19 cellular contexts compared by ENCODE assay signal in genomic region chr16:57384248-57385070, GRCh38. TPM values are rescaled to one million over a fixed set of nuclear protein-coding genes. Genes with fewer than 3 reads are reported as not detected.
DNase-seq lines count a peak whose midpoint lies in the region; ATAC-seq, FAIRE-seq and TF ChIP-seq lines count a peak whose summit lies in the region.
"Had no signal": no experiment of that assay in that cellular context is flagged by ENCODE, and none has a peak within 500 bp of the region (broad histone marks: within the 10 kb centered on the region; RNA-seq: fewer than 3 reads in every experiment).

No MANE protein-coding gene starts in this region.

- H3K27me3 ChIP-seq in left lung (no peaks in the 10 kb centered on the region), upper lobe of right lung (no peaks in the 10 kb centered on the region), gastrocnemius medialis (no peaks in the 10 kb centered on the region)

- peaks cover 5 to 34% of the 10 kb centered on the region in 2 donors for H3K4me1 ChIP-seq in left lung
- H3K4me1 ChIP-seq in upper lobe of right lung, result peaks cover 30% of the 10 kb centered on the region
- H3K4me1 ChIP-seq in gastrocnemius medialis, result peaks cover 0 to 13% of the 10 kb centered on the region in 2 donors
- H3K4me1 ChIP-seq in kidney (ENCODE audit: control insufficient read depth in 1 of 2, insufficient read depth in 1 of 2, low read depth in 1 of 2, low read length in 2 of 2), result peaks cover 0 to 24% of the 10 kb centered on the region in 2 donors

- H3K36me3 ChIP-seq in left lung (peaks cover 0 to 9% of the 10 kb centered on the region in 2 donors), upper lobe of right lung (no peaks in the 10 kb centered on the region), gastrocnemius medialis (no peaks in the 10 kb centered on the region), kidney (ENCODE audit: control insufficient read depth in 1 of 2, insufficient read depth in 2 of 2, low read length in 2 of 2) (peaks cover 2 to 6% of the 10 kb centered on the region in 2 donors)

- H3K4me3 ChIP-seq in left lung (no peak overlapping the region), upper lobe of right lung (no peak overlapping the region), gastrocnemius medialis (no peak overlapping the region), kidney (ENCODE audit: low read length in 2 of 2) (no peak overlapping the region)

- ATAC-seq in Right ventricle myocardium superior (ENCODE audit: poor library complexity), result peak; percentile 28
- peak; percentile 24 for ATAC-seq in left lung
- ATAC-seq in upper lobe of right lung, result peak; percentile 48
- ATAC-seq in gastrocnemius medialis, result no peak
- ATAC-seq: activated CD4-positive, CD25-positive, alpha-beta regulatory T cell treated with anti-CD3 and anti-CD28 coated beads, Interleukin-2, amount 50 U/mL, for 24 hours; effector memory CD8-positive, alpha-beta T cell had no signal

- TF ChIP-seq CTCF in left lung (IDR thresholded peaks at IDR 0.05) (no peak), upper lobe of right lung (IDR thresholded peaks at IDR 0.05) (no peak), gastrocnemius medialis (IDR thresholded peaks at IDR 0.05 in 4 of 5, conservative IDR thresholded peaks at IDR 0.05 in 1 of 5) (no peak), kidney (IDR thresholded peaks at IDR 0.05; ENCODE audit: borderline replicate concordance, extremely low read depth, insufficient read depth) (no peak)

- no peak overlapping the region for H3K9ac ChIP-seq in kidney (ENCODE audit: low read length in 2 of 2)

- intact Hi-C loops in Right ventricle myocardium superior (cut with DNase I), result no loop called here
- intact Hi-C loops in cardiac septum (cut with DNase I), result no loop called here
- intact Hi-C loops in left lung (cut with DNase I), result no loop called here
- intact Hi-C loops in upper lobe of right lung (cut with DNase I), result no loop called here
- intact Hi-C loops in gastrocnemius medialis (cut with DNase I; ENCODE audit: low total_unique reads), result no loop called here
- intact Hi-C loops in kidney (cut with DNase I), result no loop called here

- no peaks in the 10 kb centered on the region for H3K9me3 ChIP-seq in left lung
- no peaks in the 10 kb centered on the region for H3K9me3 ChIP-seq in upper lobe of right lung
- no peaks in the 10 kb centered on the region for H3K9me3 ChIP-seq in gastrocnemius medialis
- H3K9me3 ChIP-seq in kidney (ENCODE audit: control insufficient read depth in 1 of 2, low read length in 2 of 2), result no peaks in the 10 kb centered on the region

- peak overlapping the region in 1 of 2 donors; percentile 28 for H3K27ac ChIP-seq in left lung
- H3K27ac ChIP-seq in upper lobe of right lung, result no peak overlapping the region
- H3K27ac ChIP-seq in gastrocnemius medialis, result peak overlapping the region in 2 of 4 donors; percentile 18 to 31
- no peak overlapping the region for H3K27ac ChIP-seq in kidney (ENCODE audit: low read depth in 2 of 2, low read length in 2 of 2)

- no peak for FAIRE-seq in kidney (lab: Jason Lieb, UNC)

- in situ Hi-C loops in gastrocnemius medialis (cut with MboI; ENCODE audit: low sequenced_read_pairs in 4 of 4), result no loop called here

- no peak for TF ChIP-seq POLR2A in gastrocnemius medialis (IDR thresholded peaks at IDR 0.05)

- DNase-seq in Right ventricle myocardium superior (no peak), cardiac septum (ENCODE audit: low spot score) (no peak), UCSD-AML1 (lab: John Stamatoyannopoulos, UW; ENCODE audit: unreplicated experiment) (peak; percentile 47), left lung (no peak), upper lobe of right lung (no peak), gastrocnemius medialis (no peak), kidney (no peak), globus pallidus (ENCODE audit: low spot score) (no peak)
- DNase-seq: activated T-cell treated with anti-CD3 and anti-CD28 coated beads, Interleukin-2, amount 50 U/mL, for 1 hour; DMS153; effector memory CD8-positive, alpha-beta T cell; NCI-H1092 treated with DMSO at 0.1 percent for 48 hours; SHP77 treated with DMSO at 0.1 percent for 48 hours had no signal

RNA-seq across cellular contexts. Expression of gene CX3CL1, which starts 12.2 kb away (rescaled TPM):
- total RNA-seq in Right ventricle myocardium superior, result 11.6 TPM
- 8.7 TPM for total RNA-seq in cardiac septum
- total RNA-seq in left lung, result 10 to 100 TPM; 20.3 to 27.8 TPM
- total RNA-seq in upper lobe of right lung, result 47.5 TPM
- 10 to 100 TPM in 1 of 4 donors, 1 to 10 TPM in 3; 2.2 to 15.7 (median 6.7) TPM for total RNA-seq in gastrocnemius medialis
- 46.4 TPM for total RNA-seq in kidney
- 39.1 TPM for polyA plus RNA-seq in kidney (ENCODE audit: insufficient read depth, low read depth, low replicate concordance)
- total RNA-seq: NCI-H460, osteoblast had no signal

RNA-seq across cellular contexts. Expression of gene CCL17, which starts 20.1 kb away (rescaled TPM):
- total RNA-seq in Right ventricle myocardium superior (not detected), cardiac septum (not detected), left lung (1 to 10 TPM; 1.1 to 6.4 TPM), upper lobe of right lung (15.5 TPM), gastrocnemius medialis (not detected), kidney (1.5 TPM)
- not detected for polyA plus RNA-seq in kidney (ENCODE audit: insufficient read depth, low read depth, low replicate concordance)
- total RNA-seq: glomerular endothelial cell, liver, NCI-H460, osteoblast, urinary bladder had no signal
- polyA plus RNA-seq: liver, urinary bladder had no signal

RNA-seq across cellular contexts. Expression of gene CCL22, which starts 25.9 kb away (rescaled TPM):
- not detected for total RNA-seq in Right ventricle myocardium superior
- not detected for total RNA-seq in cardiac septum
- total RNA-seq in left lung, result 1 to 10 TPM; 1.6 to 2.4 TPM
- 3.8 TPM for total RNA-seq in upper lobe of right lung
- total RNA-seq in gastrocnemius medialis, result not detected
- 1.3 TPM for total RNA-seq in kidney
- polyA plus RNA-seq in kidney (ENCODE audit: insufficient read depth, low read depth, low replicate concordance), result not detected
- total RNA-seq: glomerular endothelial cell, NCI-H460, osteoblast, urinary bladder had no signal

Comparison
In these comparisons a context has a peak if more than half of its experiments do, and no peak if none do; other contexts are left out.
1. ATAC-seq: peak in Right ventricle myocardium superior (single experiment), left lung (single experiment) and upper lobe of right lung (single experiment); none in gastrocnemius medialis (0 of 2).